Comparison of ENCODE assay signal across 11 cellular contexts in genomic region chr6:33421344-33421643, GRCh38. TPM values are rescaled to one million over a fixed set of nuclear protein-coding genes. Genes with fewer than 3 reads are reported as not detected.
DNase-seq lines count a peak whose midpoint lies in the region; ATAC-seq lines count a peak whose summit lies in the region.
"Had no signal": no experiment of that assay in that cellular context is flagged by ENCODE, and none has a peak within 500 bp of the region (broad histone marks: within the 10 kb centered on the region; RNA-seq: fewer than 3 reads in every experiment).

No MANE protein-coding gene starts in this region.

- H3K4me3 Mint-ChIP-seq in activated T-cell treated with anti-CD3 and anti-CD28 coated beads, Interleukin-2, amount 50 U/mL, for 4 hours = peak overlapping the region; percentile 10
- peak overlapping the region; percentile 70 for H3K4me3 Mint-ChIP-seq in activated T-helper 2 cell treated with anti-CD3 and anti-CD28 coated beads, Interferon-gamma antibody, Interleukin-2, Interleukin-4, amounts not matched to agents 10 μg/mL and 5 μg/mL and 100 μg/mL, durations not matched to agents 14 hours and 24 hours and 36 hours (ENCODE audit: low read depth)
- H3K4me3 Mint-ChIP-seq in stimulated activated naive CD8-positive, alpha-beta T cell treated with anti-CD3 and anti-CD28 coated beads, Interleukin-15, amount 100 ng/mL, for 72 hours = peak overlapping the region; percentile 49 to 75

- H3K36me3 Mint-ChIP-seq in activated T-cell treated with anti-CD3 and anti-CD28 coated beads, Interleukin-2, amount 50 U/mL, for 4 hours (ENCODE audit: insufficient read depth) = no peaks in the 10 kb centered on the region
- peaks cover 28% of the 10 kb centered on the region for H3K36me3 Mint-ChIP-seq in activated T-helper 2 cell treated with anti-CD3 and anti-CD28 coated beads, Interferon-gamma antibody, Interleukin-2, Interleukin-4, amounts not matched to agents 10 μg/mL and 5 μg/mL and 100 μg/mL, durations not matched to agents 14 hours and 24 hours and 36 hours (ENCODE audit: low read depth)

- H3K4me1 Mint-ChIP-seq in activated T-cell treated with anti-CD3 and anti-CD28 coated beads, Interleukin-2, amount 50 U/mL, for 4 hours (ENCODE audit: low read depth) = peaks cover 67% of the 10 kb centered on the region
- H3K4me1 Mint-ChIP-seq in activated T-helper 2 cell treated with anti-CD3 and anti-CD28 coated beads, Interferon-gamma antibody, Interleukin-2, Interleukin-4, amounts not matched to agents 10 μg/mL and 5 μg/mL and 100 μg/mL, durations not matched to agents 14 hours and 24 hours and 36 hours (ENCODE audit: low read depth) = peaks cover 66% of the 10 kb centered on the region
- H3K4me1 Mint-ChIP-seq in stimulated activated naive CD8-positive, alpha-beta T cell treated with anti-CD3 and anti-CD28 coated beads, Interleukin-15, amount 100 ng/mL, for 72 hours = peaks cover 60% of the 10 kb centered on the region

- H3K27me3 ChIP-seq in iPS-18a (ENCODE audit: control insufficient read depth, insufficient read depth, low read length) = no peaks in the 10 kb centered on the region

- H3K27ac ChIP-seq in iPS-18a (ENCODE audit: low read length) = no peak overlapping the region

- no peak for DNase-seq in activated T-cell treated with anti-CD3 and anti-CD28 coated beads, Interleukin-2, amount 50 U/mL, for 4 hours
- DNase-seq in activated T-cell treated with anti-CD3 and anti-CD28 coated beads, Interleukin-2, amount 50 U/mL, for 1 hour = no peak
- DNase-seq in activated T-helper 2 cell treated with anti-CD3 and anti-CD28 coated beads, Interferon-gamma antibody, Interleukin-2, Interleukin-4, amounts not matched to agents 10 μg/mL and 5 μg/mL and 100 μg/mL, durations not matched to agents 14 hours and 24 hours and 36 hours (ENCODE audit: low spot score) = no peak
- DNase-seq in stimulated activated naive CD8-positive, alpha-beta T cell treated with anti-CD3 and anti-CD28 coated beads, Interleukin-15, amount 100 ng/mL, for 72 hours = no peak
- DNase-seq in NCI-H1436 (lab: John Stamatoyannopoulos, UW) (no peak), kidney glomerular epithelial cell (lab: John Stamatoyannopoulos, UW) (no peak), NCI-H524 (lab: John Stamatoyannopoulos, UW) (no peak)
- DNase-seq: activated effector memory CD4-positive, alpha-beta T cell treated with anti-CD3 and anti-CD28 coated beads, Interleukin-2, amount 50 U/mL, for 16 hours; DMS79 treated with DMSO at 0.1 percent for 48 hours; SHP77 had no signal

- H3K4me3 ChIP-seq in iPS-18a (ENCODE audit: low read length) = peak overlapping the region; percentile 78

- H3K27me3 Mint-ChIP-seq in activated T-cell treated with anti-CD3 and anti-CD28 coated beads, Interleukin-2, amount 50 U/mL, for 4 hours (ENCODE audit: low read depth) = no peaks in the 10 kb centered on the region
- H3K27me3 Mint-ChIP-seq in activated T-helper 2 cell treated with anti-CD3 and anti-CD28 coated beads, Interferon-gamma antibody, Interleukin-2, Interleukin-4, amounts not matched to agents 10 μg/mL and 5 μg/mL and 100 μg/mL, durations not matched to agents 14 hours and 24 hours and 36 hours (ENCODE audit: low read depth) = no peaks in the 10 kb centered on the region
- no peaks in the 10 kb centered on the region for H3K27me3 Mint-ChIP-seq in stimulated activated naive CD8-positive, alpha-beta T cell treated with anti-CD3 and anti-CD28 coated beads, Interleukin-15, amount 100 ng/mL, for 72 hours

- no peaks in the 10 kb centered on the region for H3K9me3 Mint-ChIP-seq in activated T-cell treated with anti-CD3 and anti-CD28 coated beads, Interleukin-2, amount 50 U/mL, for 4 hours
- H3K9me3 Mint-ChIP-seq in activated T-helper 2 cell treated with anti-CD3 and anti-CD28 coated beads, Interferon-gamma antibody, Interleukin-2, Interleukin-4, amounts not matched to agents 10 μg/mL and 5 μg/mL and 100 μg/mL, durations not matched to agents 14 hours and 24 hours and 36 hours = no peaks in the 10 kb centered on the region
- peaks cover 0 to 9% of the 10 kb centered on the region in 2 donors for H3K9me3 Mint-ChIP-seq in stimulated activated naive CD8-positive, alpha-beta T cell treated with anti-CD3 and anti-CD28 coated beads, Interleukin-15, amount 100 ng/mL, for 72 hours

- peaks cover 38% of the 10 kb centered on the region for H3K4me1 ChIP-seq in iPS-18a (ENCODE audit: control insufficient read depth, low read depth, low read length)

- H3K27ac Mint-ChIP-seq in activated T-helper 2 cell treated with anti-CD3 and anti-CD28 coated beads, Interferon-gamma antibody, Interleukin-2, Interleukin-4, amounts not matched to agents 10 μg/mL and 5 μg/mL and 100 μg/mL, durations not matched to agents 14 hours and 24 hours and 36 hours = peak overlapping the region; percentile 45
- no peak overlapping the region for H3K27ac Mint-ChIP-seq in stimulated activated naive CD8-positive, alpha-beta T cell treated with anti-CD3 and anti-CD28 coated beads, Interleukin-15, amount 100 ng/mL, for 72 hours

- H3K9ac ChIP-seq in iPS-18a (ENCODE audit: low read length) = no peak overlapping the region

- intact Hi-C loops in activated T-helper 2 cell treated with anti-CD3 and anti-CD28 coated beads, Interferon-gamma antibody, Interleukin-2, Interleukin-4, amounts not matched to agents 10 μg/mL and 5 μg/mL and 100 μg/mL, durations not matched to agents 14 hours and 24 hours and 36 hours (cut with micrococcal nuclease) = loop anchor here (10.0 kb wide), 1 partner anchor 146 kb away; the partner anchor contains the start of genes B3GALT4, RPS18 and VPS52

- H3K9me3 ChIP-seq in iPS-18a (ENCODE audit: control insufficient read depth, low read depth, low read length) = no peaks in the 10 kb centered on the region

- no peak for ATAC-seq in activated T-cell treated with anti-CD3 and anti-CD28 coated beads, Interleukin-2, amount 50 U/mL, for 4 hours
- ATAC-seq in stimulated activated naive CD8-positive, alpha-beta T cell treated with anti-CD3 and anti-CD28 coated beads, Interleukin-15, amount 100 ng/mL, for 72 hours = no peak

- peaks cover 14% of the 10 kb centered on the region for H3K36me3 ChIP-seq in iPS-18a (ENCODE audit: control insufficient read depth, low read depth, low read length)

RNA-seq across cellular contexts. Expression of gene SYNGAP1, which starts 1.4 kb away (rescaled TPM):
- total RNA-seq in activated T-cell treated with anti-CD3 and anti-CD28 coated beads, Interleukin-2, amount 50 U/mL, for 4 hours = 10 to 100 TPM; 18.6 to 23.4 (median 20.2) TPM
- 60.1 and 71.3 TPM in 2 replicates for total RNA-seq in activated T-helper 2 cell treated with anti-CD3 and anti-CD28 coated beads, Interferon-gamma antibody, Interleukin-2, Interleukin-4, amounts not matched to agents 10 μg/mL and 5 μg/mL and 100 μg/mL, durations not matched to agents 14 hours and 24 hours and 36 hours

RNA-seq across cellular contexts. Expression of gene CUTA, which starts 3.4 kb away (rescaled TPM):
- total RNA-seq in activated T-cell treated with anti-CD3 and anti-CD28 coated beads, Interleukin-2, amount 50 U/mL, for 4 hours = 10 to 100 TPM; 76.6 to 84.5 (median 79.2) TPM
- total RNA-seq in activated T-helper 2 cell treated with anti-CD3 and anti-CD28 coated beads, Interferon-gamma antibody, Interleukin-2, Interleukin-4, amounts not matched to agents 10 μg/mL and 5 μg/mL and 100 μg/mL, durations not matched to agents 14 hours and 24 hours and 36 hours = 143 and 146 TPM in 2 replicates

RNA-seq across cellular contexts. Expression of gene PHF1, which starts 10.5 kb away (rescaled TPM):
- total RNA-seq in activated T-cell treated with anti-CD3 and anti-CD28 coated beads, Interleukin-2, amount 50 U/mL, for 4 hours = 10 to 100 TPM; 24.4 to 29.4 (median 26.8) TPM
- 33.0 and 39.1 TPM in 2 replicates for total RNA-seq in activated T-helper 2 cell treated with anti-CD3 and anti-CD28 coated beads, Interferon-gamma antibody, Interleukin-2, Interleukin-4, amounts not matched to agents 10 μg/mL and 5 μg/mL and 100 μg/mL, durations not matched to agents 14 hours and 24 hours and 36 hours

RNA-seq across cellular contexts. Expression of gene KIFC1, which starts 29.7 kb away (rescaled TPM):
- 1 to 10 TPM; 7.3 to 8.3 (median 7.4) TPM for total RNA-seq in activated T-cell treated with anti-CD3 and anti-CD28 coated beads, Interleukin-2, amount 50 U/mL, for 4 hours
- total RNA-seq in activated T-helper 2 cell treated with anti-CD3 and anti-CD28 coated beads, Interferon-gamma antibody, Interleukin-2, Interleukin-4, amounts not matched to agents 10 μg/mL and 5 μg/mL and 100 μg/mL, durations not matched to agents 14 hours and 24 hours and 36 hours = 78.3 and 80.9 TPM in 2 replicates

RNA-seq across cellular contexts. Expression of gene ZBTB9, which starts 33.1 kb away (rescaled TPM):
- total RNA-seq in activated T-cell treated with anti-CD3 and anti-CD28 coated beads, Interleukin-2, amount 50 U/mL, for 4 hours = 10 to 100 TPM; 22.9 to 23.4 (median 22.9) TPM
- 11.4 and 11.5 TPM in 2 replicates for total RNA-seq in activated T-helper 2 cell treated with anti-CD3 and anti-CD28 coated beads, Interferon-gamma antibody, Interleukin-2, Interleukin-4, amounts not matched to agents 10 μg/mL and 5 μg/mL and 100 μg/mL, durations not matched to agents 14 hours and 24 hours and 36 hours

Comparison
In these comparisons a context has a peak if more than half of its experiments do, and no peak if none do; other contexts are left out.
1. H3K4me3 Mint-ChIP-seq: peak in every context shown above with its lines; median percentile 70 in activated T-helper 2 cell treated with anti-CD3 and anti-CD28 coated beads, Interferon-gamma antibody, Interleukin-2, Interleukin-4, amounts not matched to agents 10 μg/mL and 5 μg/mL and 100 μg/mL, durations not matched to agents 14 hours and 24 hours and 36 hours; 62 in stimulated activated naive CD8-positive, alpha-beta T cell treated with anti-CD3 and anti-CD28 coated beads, Interleukin-15, amount 100 ng/mL, for 72 hours; 10 in activated T-cell treated with anti-CD3 and anti-CD28 coated beads, Interleukin-2, amount 50 U/mL, for 4 hours.